ENCODE assay signal across 16 cellular contexts in genomic region chr1:117308406-117308916, GRCh38. TPM values are rescaled to one million over a fixed set of nuclear protein-coding genes. Genes with fewer than 3 reads are reported as not detected.
A peak's percentile ranks its signal among the peaks of the same experiment; 100 is the strongest.
DNase-seq lines count a peak whose midpoint lies in the region; ATAC-seq and TF ChIP-seq lines count a peak whose summit lies in the region.
"Had no signal": no experiment of that assay in that cellular context is flagged by ENCODE, and none has a peak within 500 bp of the region (broad histone marks: within the 10 kb centered on the region; RNA-seq: fewer than 3 reads in every experiment).

No MANE protein-coding gene starts in this region.

- H3K9me3 Mint-ChIP-seq in activated T-cell treated with anti-CD3 and anti-CD28 coated beads, Interleukin-2, amount 50 U/mL, for 72 hours: no peaks in the 10 kb centered on the region
- H3K9me3 Mint-ChIP-seq in CD4-positive, alpha-beta T cell: no peaks in the 10 kb centered on the region
- H3K9me3 Mint-ChIP-seq: CD8-positive, alpha-beta T cell; H9 had no signal

- ATAC-seq in activated T-cell treated with anti-CD3 and anti-CD28 coated beads, Interleukin-2, amount 50 U/mL, for 72 hours (replicated peaks in 1 of 2): peak; percentile 41 to 89
- no peak for ATAC-seq in CD4-positive, alpha-beta T cell (ENCODE audit: poor library complexity)
- ATAC-seq: CD8-positive, alpha-beta T cell; HCT116 had no signal

- H3K36me3 ChIP-seq in neural cell (ENCODE audit: insufficient read depth, low read length): no peaks in the 10 kb centered on the region

- peak; percentile 60 for TF ChIP-seq EP300 in neural cell (conservative IDR thresholded peaks at IDR 0.05; ENCODE audit: poor library complexity, severe bottlenecking)

- POLR2A ChIA-PET in CD4-positive, alpha-beta T cell (lab: Charles Lee): no interaction called here

- CTCF ChIA-PET in CD4-positive, alpha-beta T cell (lab: Charles Lee): no interaction called here

- intact Hi-C loops in CD4-positive, alpha-beta T cell (cut with DNase I, micrococcal nuclease): no loop called here

- no peaks in the 10 kb centered on the region for H3F3A ChIP-seq in neural cell (ENCODE audit: insufficient read depth, low read length, poor library complexity, severe bottlenecking)

- H3K27ac ChIP-seq in neural cell (ENCODE audit: low read length): no peak overlapping the region
- H3K27ac ChIP-seq in CD4-positive, alpha-beta T cell (ENCODE audit: low read depth, low read length): no peak overlapping the region
- H3K27ac ChIP-seq: GM23248 had no signal

- no peak for TF ChIP-seq RAD21 in neural cell (conservative IDR thresholded peaks at IDR 0.05)

- H2AFZ ChIP-seq in neural cell (ENCODE audit: low read depth, low read length): no peak overlapping the region
- H2AFZ ChIP-seq: GM23248 had no signal

- no peak overlapping the region for H3K27ac Mint-ChIP-seq in activated T-cell treated with anti-CD3 and anti-CD28 coated beads, Interleukin-2, amount 50 U/mL, for 72 hours
- no peak overlapping the region for H3K27ac Mint-ChIP-seq in CD4-positive, alpha-beta T cell
- H3K27ac Mint-ChIP-seq: CD8-positive, alpha-beta T cell; H9 had no signal

- no peaks in the 10 kb centered on the region for H3K27me3 ChIP-seq in neural cell (ENCODE audit: insufficient read depth, low read depth, low read length)
- no peaks in the 10 kb centered on the region for H3K27me3 ChIP-seq in CD4-positive, alpha-beta T cell (ENCODE audit: control insufficient read depth, insufficient read depth, low read length)

- H3K79me2 ChIP-seq in neural cell (replicated peaks; ENCODE audit: insufficient read depth, low read length): no peaks in the 10 kb centered on the region

- H3K36me3 Mint-ChIP-seq in activated T-cell treated with anti-CD3 and anti-CD28 coated beads, Interleukin-2, amount 50 U/mL, for 72 hours (ENCODE audit: insufficient read depth in 2 of 2): no peaks in the 10 kb centered on the region
- no peaks in the 10 kb centered on the region for H3K36me3 Mint-ChIP-seq in CD4-positive, alpha-beta T cell (ENCODE audit: low read depth)
- H3K36me3 Mint-ChIP-seq: CD8-positive, alpha-beta T cell had no signal

- no peak overlapping the region for H3K9ac ChIP-seq in neural cell (ENCODE audit: low read length)
- H3K9ac ChIP-seq: GM23248 had no signal

- no peaks in the 10 kb centered on the region for H3K9me2 ChIP-seq in neural cell (ENCODE audit: insufficient read depth, low read length)

- peak in 1 of 2 donors; percentile 7 for DNase-seq in activated T-cell treated with anti-CD3 and anti-CD28 coated beads, Interleukin-2, amount 50 U/mL, for 72 hours
- DNase-seq in activated T-cell treated with anti-CD3 and anti-CD28 coated beads, Interleukin-2, amount 50 U/mL, for 48 hours: no peak
- DNase-seq in NCI-H1694 (lab: John Stamatoyannopoulos, UW): peak; percentile 27
- DNase-seq in NCI-H1694 treated with DMSO at 0.1 percent for 48 hours (lab: John Stamatoyannopoulos, UW): peak; percentile 22
- DNase-seq in CD4-positive, alpha-beta T cell: no peak
- no peak for DNase-seq in NCI-H510A (lab: John Stamatoyannopoulos, UW)
- no peak for DNase-seq in germinal center (ENCODE audit: low spot score)
- DNase-seq: C1 segment of cervical spinal cord; Caco-2; CD8-positive, alpha-beta T cell; DMS153; DND-41; GM23248; H9 had no signal

- no peaks in the 10 kb centered on the region for H3K27me3 Mint-ChIP-seq in activated T-cell treated with anti-CD3 and anti-CD28 coated beads, Interleukin-2, amount 50 U/mL, for 72 hours (ENCODE audit: low read depth)
- H3K27me3 Mint-ChIP-seq in CD4-positive, alpha-beta T cell: no peaks in the 10 kb centered on the region

- no peak overlapping the region for H3K4me3 Mint-ChIP-seq in activated T-cell treated with anti-CD3 and anti-CD28 coated beads, Interleukin-2, amount 50 U/mL, for 72 hours
- H3K4me3 Mint-ChIP-seq in CD4-positive, alpha-beta T cell: no peak overlapping the region
- H3K4me3 Mint-ChIP-seq: CD8-positive, alpha-beta T cell; H9 had no signal

- H3K4me2 ChIP-seq in neural cell (ENCODE audit: low read length): no peak overlapping the region

- H3K4me1 Mint-ChIP-seq in activated T-cell treated with anti-CD3 and anti-CD28 coated beads, Interleukin-2, amount 50 U/mL, for 72 hours (ENCODE audit: low read depth): no peaks in the 10 kb centered on the region
- no peaks in the 10 kb centered on the region for H3K4me1 Mint-ChIP-seq in CD4-positive, alpha-beta T cell (ENCODE audit: low read depth)
- H3K4me1 Mint-ChIP-seq: H9 had no signal

- H3K4me3 ChIP-seq in neural cell (ENCODE audit: low read length): no peak overlapping the region
- H3K4me3 ChIP-seq: GM23248 had no signal

- TF ChIP-seq CTCF in neural cell (IDR thresholded peaks at IDR 0.05; ENCODE audit: poor library complexity, severe bottlenecking): no peak
- TF ChIP-seq CTCF in CD4-positive, alpha-beta T cell (IDR thresholded peaks at IDR 0.05): no peak

- H4K20me1 ChIP-seq in neural cell (ENCODE audit: insufficient read depth): no peaks in the 10 kb centered on the region

- no peaks in the 10 kb centered on the region for H3K9me3 ChIP-seq in neural cell (ENCODE audit: low read length)
- H3K9me3 ChIP-seq in CD4-positive, alpha-beta T cell (ENCODE audit: control insufficient read depth, low read length): no peaks in the 10 kb centered on the region
- H3K9me3 ChIP-seq: Caco-2 had no signal

TF ChIP-seq in neural cell, 6 proteins besides CTCF, POLR2A, EP300 and RAD21:
- TF ChIP-seq POLR2AphosphoS5 (IDR thresholded peaks at IDR 0.05) (peak; percentile 56), REST (IDR thresholded peaks at IDR 0.05; ENCODE audit: borderline replicate concordance) (no peak), MXI1 (conservative IDR thresholded peaks at IDR 0.05; ENCODE audit: poor library complexity, severe bottlenecking) (no peak), EZH2 (IDR thresholded peaks at IDR 0.05; ENCODE audit: borderline replicate concordance, insufficient read depth, low read length, poor library complexity, severe bottlenecking) (no peak), SMC3 (conservative IDR thresholded peaks at IDR 0.05; ENCODE audit: poor library complexity) (no peak)
TF ChIP-seq in neural cell: peak in this region for 1.

RNA-seq across cellular contexts. Expression of gene MAN1A2, which starts 58.8 kb away (rescaled TPM):
- 10 to 100 TPM; 27.6 to 29.1 TPM for total RNA-seq in activated T-cell treated with anti-CD3 and anti-CD28 coated beads, Interleukin-2, amount 50 U/mL, for 72 hours
- 25.0 and 27.0 TPM in 2 replicates for polyA plus RNA-seq in neural cell
- polyA minus RNA-seq in neural cell: 95.9 and 98.2 TPM in 2 replicates
- 10 to 100 TPM; 45.6 to 49.7 TPM for total RNA-seq in CD4-positive, alpha-beta T cell

Comparison
In these comparisons a context has a peak if more than half of its experiments do, and no peak if none do; other contexts are left out.
1. DNase-seq: peak in NCI-H1694 (single experiment) and NCI-H1694 treated with DMSO at 0.1 percent for 48 hours (single experiment); none in activated T-cell treated with anti-CD3 and anti-CD28 coated beads, Interleukin-2, amount 50 U/mL, for 48 hours (0 of 2), CD4-positive, alpha-beta T cell (0 of 10), NCI-H510A (single experiment) and germinal center (single experiment).